Comparison of ENCODE assay signal across 11 cellular contexts in the genomic region with DNA sequence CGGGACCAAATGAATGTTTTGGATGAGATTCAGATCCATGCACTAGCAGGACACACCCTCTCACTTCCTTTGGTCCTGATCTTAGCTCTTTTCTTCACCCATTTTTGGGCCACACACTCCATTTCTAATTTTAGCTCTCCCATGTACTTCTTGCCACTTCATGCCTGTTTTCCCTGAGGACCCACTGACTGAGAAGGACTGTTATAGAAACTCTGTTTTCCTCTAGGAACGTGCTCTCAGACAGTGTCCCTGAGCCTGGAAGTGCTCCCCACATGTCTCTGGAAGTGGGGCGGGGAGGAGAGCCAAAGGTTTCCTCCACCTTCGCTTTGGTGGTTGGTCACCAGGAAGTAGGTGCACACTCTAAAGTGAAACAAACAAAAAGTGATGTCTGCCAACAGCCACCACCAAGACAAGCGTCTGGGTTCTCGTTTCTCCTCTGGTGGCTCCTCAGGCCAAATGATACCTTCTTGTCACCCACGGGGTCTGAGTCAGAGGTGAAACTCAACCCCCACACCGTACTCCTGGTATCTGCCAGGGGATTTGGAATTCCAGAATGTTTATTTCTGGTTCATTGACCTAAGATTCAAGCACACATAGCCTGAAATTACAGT.
DNase-seq lines count a peak whose midpoint lies in the region; ATAC-seq and TF ChIP-seq lines count a peak whose summit lies in the region.
"Had no signal": no experiment of that assay in that cellular context is flagged by ENCODE, and none has a peak within 500 bp of the region (broad histone marks: within the 10 kb centered on the region; RNA-seq: fewer than 3 reads in every experiment).

No MANE protein-coding gene starts in this region.

- 54 to 57% methylated on average over 8 of the region's 8 CpGs for WGBS in GM23248 (ENCODE audit: low coverage in 1 of 2, low lambda C conversion rate in 2 of 2, missing lambda C conversion rate in 2 of 2), 2 experiments
- 86% methylated on average over 8 of the region's 8 CpGs for WGBS in hepatocyte (ENCODE audit: low lambda C conversion rate, missing lambda C conversion rate)

- DNase-seq in GM23248, result peak; percentile 8
- no peak for DNase-seq in hepatocyte (ENCODE audit: low spot score)
- no peak for DNase-seq in stimulated activated effector memory CD8-positive, alpha-beta T cell treated with anti-CD3 and anti-CD28 coated beads, Interleukin-12 subunit alpha, Interleukin-12 subunit beta, amount 100 ng/mL, for 72 hours (ENCODE audit: low spot score in 2 of 2)
- no peak for DNase-seq in immature natural killer cell
- no peak for DNase-seq in mucosa of gallbladder (ENCODE audit: low spot score)
- DNase-seq in activated CD4-positive, alpha-beta T cell treated with anti-CD3 and anti-CD28 coated beads, Interleukin-2, amount 50 U/mL, for 48 hours, result no peak
- no peak for DNase-seq in KG1 (lab: John Stamatoyannopoulos, UW)
- DNase-seq: Calu3, NCI-H146 had no signal

- H3F3A ChIP-seq in GM23248 (ENCODE audit: insufficient read depth), result peaks cover 4% of the 10 kb centered on the region; the same call in 1 of the 2 replicates

- peak overlapping the region; percentile 57 for H3K4me3 Mint-ChIP-seq in activated T-helper 17 cell treated with anti-CD3 and anti-CD28 coated beads, Interleukin-2, amount 50 U/mL, for 72 hours
- no peak overlapping the region for H3K4me3 Mint-ChIP-seq in stimulated activated effector memory CD8-positive, alpha-beta T cell treated with anti-CD3 and anti-CD28 coated beads, Interleukin-12 subunit alpha, Interleukin-12 subunit beta, amount 100 ng/mL, for 72 hours
- H3K4me3 Mint-ChIP-seq in immature natural killer cell, result peak overlapping the region in 1 of 5 donors; percentile 10
- H3K4me3 Mint-ChIP-seq: type B pancreatic cell had no signal

- peak overlapping the region; percentile 66 for H3K27ac Mint-ChIP-seq in activated T-helper 17 cell treated with anti-CD3 and anti-CD28 coated beads, Interleukin-2, amount 50 U/mL, for 72 hours
- H3K27ac Mint-ChIP-seq in stimulated activated effector memory CD8-positive, alpha-beta T cell treated with anti-CD3 and anti-CD28 coated beads, Interleukin-12 subunit alpha, Interleukin-12 subunit beta, amount 100 ng/mL, for 72 hours, result no peak overlapping the region
- H3K27ac Mint-ChIP-seq in immature natural killer cell, result peak overlapping the region in 1 of 6 donors; percentile 61
- H3K27ac Mint-ChIP-seq: type B pancreatic cell had no signal

- H2AFZ ChIP-seq in GM23248 (no peak overlapping the region), hepatocyte (no peak overlapping the region)

- no peaks in the 10 kb centered on the region for H3K9me3 ChIP-seq in GM23248 (ENCODE audit: low read depth)
- H3K9me3 ChIP-seq in hepatocyte (ENCODE audit: low read depth), result no peaks in the 10 kb centered on the region

- H3K36me3 Mint-ChIP-seq in activated T-helper 17 cell treated with anti-CD3 and anti-CD28 coated beads, Interleukin-2, amount 50 U/mL, for 72 hours (ENCODE audit: low read depth), result no peaks in the 10 kb centered on the region
- H3K36me3 Mint-ChIP-seq in stimulated activated effector memory CD8-positive, alpha-beta T cell treated with anti-CD3 and anti-CD28 coated beads, Interleukin-12 subunit alpha, Interleukin-12 subunit beta, amount 100 ng/mL, for 72 hours, result no peaks in the 10 kb centered on the region
- peaks cover 0 to 10% (median 8%) of the 10 kb centered on the region in 3 donors for H3K36me3 Mint-ChIP-seq in immature natural killer cell

- peaks cover 7% of the 10 kb centered on the region for H3K27me3 Mint-ChIP-seq in activated T-helper 17 cell treated with anti-CD3 and anti-CD28 coated beads, Interleukin-2, amount 50 U/mL, for 72 hours
- H3K27me3 Mint-ChIP-seq in immature natural killer cell (ENCODE audit: low read depth in 3 of 3), result peaks cover 0 to 10% (median 3%) of the 10 kb centered on the region in 3 donors
- H3K27me3 Mint-ChIP-seq: type B pancreatic cell had no signal

- H3K9me2 ChIP-seq in GM23248 (ENCODE audit: insufficient read depth) (no peaks in the 10 kb centered on the region), hepatocyte (replicated peaks; ENCODE audit: insufficient read depth) (no peaks in the 10 kb centered on the region)

- H3K4me2 ChIP-seq in GM23248 (ENCODE audit: unreplicated experiment), result no peak overlapping the region
- H3K4me2 ChIP-seq in hepatocyte, result no peak overlapping the region

- no peak overlapping the region for H3K9ac ChIP-seq in GM23248

- H3K4me1 Mint-ChIP-seq in activated T-helper 17 cell treated with anti-CD3 and anti-CD28 coated beads, Interleukin-2, amount 50 U/mL, for 72 hours, result peaks cover 6% of the 10 kb centered on the region
- peaks cover 6% of the 10 kb centered on the region for H3K4me1 Mint-ChIP-seq in stimulated activated effector memory CD8-positive, alpha-beta T cell treated with anti-CD3 and anti-CD28 coated beads, Interleukin-12 subunit alpha, Interleukin-12 subunit beta, amount 100 ng/mL, for 72 hours
- H3K4me1 Mint-ChIP-seq in immature natural killer cell, result peaks cover 0 to 7% of the 10 kb centered on the region in 2 donors

- in situ Hi-C loops in GM23248 (cut with MboI), result no loop called here

- H3K27ac ChIP-seq in GM23248 (no peak overlapping the region), hepatocyte (peak overlapping the region; percentile 4)

- H3K36me3 ChIP-seq in GM23248 (ENCODE audit: low read depth) (no peaks in the 10 kb centered on the region), hepatocyte (replicated peaks; ENCODE audit: insufficient read depth, low read depth) (no peaks in the 10 kb centered on the region)

- no peak for TF ChIP-seq CTCF in hepatocyte (IDR thresholded peaks at IDR 0.05; ENCODE audit: poor library complexity)

- H4K20me1 ChIP-seq in GM23248 (ENCODE audit: insufficient read depth) (no peaks in the 10 kb centered on the region), hepatocyte (ENCODE audit: insufficient read depth, poor library complexity, severe bottlenecking) (no peaks in the 10 kb centered on the region)

- peaks cover 15% of the 10 kb centered on the region for H3K4me1 ChIP-seq in GM23248 (ENCODE audit: insufficient read depth)
- H3K4me1 ChIP-seq in hepatocyte (ENCODE audit: insufficient read depth), result no peaks in the 10 kb centered on the region

- H3K9me3 Mint-ChIP-seq in activated T-helper 17 cell treated with anti-CD3 and anti-CD28 coated beads, Interleukin-2, amount 50 U/mL, for 72 hours, result peaks cover 8% of the 10 kb centered on the region
- H3K9me3 Mint-ChIP-seq in stimulated activated effector memory CD8-positive, alpha-beta T cell treated with anti-CD3 and anti-CD28 coated beads, Interleukin-12 subunit alpha, Interleukin-12 subunit beta, amount 100 ng/mL, for 72 hours, result peaks cover 13% of the 10 kb centered on the region
- peaks cover 0 to 10% (median 6%) of the 10 kb centered on the region in 6 donors for H3K9me3 Mint-ChIP-seq in immature natural killer cell

- ATAC-seq in activated T-helper 17 cell treated with anti-CD3 and anti-CD28 coated beads, Interleukin-2, amount 50 U/mL, for 72 hours (replicated peaks), result peak; percentile 78
- peak; percentile 36 for ATAC-seq in stimulated activated effector memory CD8-positive, alpha-beta T cell treated with anti-CD3 and anti-CD28 coated beads, Interleukin-12 subunit alpha, Interleukin-12 subunit beta, amount 100 ng/mL, for 72 hours

- H3K27me3 ChIP-seq in GM23248 (replicated peaks; ENCODE audit: insufficient read depth) (peaks cover 20% of the 10 kb centered on the region), hepatocyte (no peaks in the 10 kb centered on the region)

- H3K79me2 ChIP-seq in GM23248 (ENCODE audit: insufficient read depth) (no peaks in the 10 kb centered on the region), hepatocyte (peaks cover 2% of the 10 kb centered on the region)

- no peak overlapping the region for H3K4me3 ChIP-seq in GM23248
- no peak overlapping the region for H3K4me3 ChIP-seq in hepatocyte
